In genomic region chr7:137789215-137789899, GRCh38 we compare ENCODE assay signal across 18 cellular contexts. TPM values are rescaled to one million over a fixed set of nuclear protein-coding genes. Genes with fewer than 3 reads are reported as not detected.
DNase-seq lines count a peak whose midpoint lies in the region; ATAC-seq and TF ChIP-seq lines count a peak whose summit lies in the region.
"Had no signal": no experiment of that assay in that cellular context is flagged by ENCODE, and none has a peak within 500 bp of the region (broad histone marks: within the 10 kb centered on the region; RNA-seq: fewer than 3 reads in every experiment).

No MANE protein-coding gene starts in this region.

- peaks cover 29% of the 10 kb centered on the region for H3K9me3 Mint-ChIP-seq in mesothelial cell of epicardium

- H3K4me1 Mint-ChIP-seq in mesothelial cell of epicardium, result no peaks in the 10 kb centered on the region
- H3K4me1 Mint-ChIP-seq: CD4-positive, CD25-positive, alpha-beta regulatory T cell had no signal

- peak overlapping the region; percentile 26 for H3K27ac Mint-ChIP-seq in mesothelial cell of epicardium
- H3K27ac Mint-ChIP-seq: CD4-positive, CD25-positive, alpha-beta regulatory T cell had no signal

- no peak overlapping the region for H3K4me3 Mint-ChIP-seq in mesothelial cell of epicardium
- H3K4me3 Mint-ChIP-seq: CD4-positive, CD25-positive, alpha-beta regulatory T cell had no signal

- no peaks in the 10 kb centered on the region for H3K27me3 Mint-ChIP-seq in mesothelial cell of epicardium (ENCODE audit: low read depth)

- TF ChIP-seq CTCF in epithelial cell of esophagus (IDR thresholded peaks at IDR 0.05; ENCODE audit: insufficient read depth, low read depth, low read length, missing control alignments), result no peak
- no peak for TF ChIP-seq CTCF in mesothelial cell of epicardium (IDR thresholded peaks at IDR 0.05; ENCODE audit: unreplicated experiment)

- ATAC-seq in HG02623 (IDR thresholded peaks at IDR 0.05; ENCODE audit: unreplicated experiment), result no peak
- ATAC-seq: PC-3 had no signal

- no peaks in the 10 kb centered on the region for H3K36me3 Mint-ChIP-seq in mesothelial cell of epicardium
- H3K36me3 Mint-ChIP-seq: CD4-positive, CD25-positive, alpha-beta regulatory T cell had no signal

- peak; percentile 74 for DNase-seq in NCI-H1105 treated with DMSO at 0.1 percent for 48 hours (lab: John Stamatoyannopoulos, UW)
- DNase-seq in astrocyte of the hippocampus (ENCODE audit: low read depth, low spot score), result peak; percentile 28
- peak; percentile 80 for DNase-seq in epithelial cell of esophagus (ENCODE audit: low read depth)
- DNase-seq in mesothelial cell of epicardium (ENCODE audit: low spot score in 2 of 2, unreplicated experiment in 2 of 2), result no peak
- no peak for DNase-seq in AML-193 (lab: John Stamatoyannopoulos, UW)
- no peak for DNase-seq in pons (ENCODE audit: low spot score)
- no peak for DNase-seq in NCI-H526 (lab: John Stamatoyannopoulos, UW)
- DNase-seq: CD4-positive, CD25-positive, alpha-beta regulatory T cell; HCEC 1CT; IMR-90; MV-4-11; NCI-H1436 treated with DMSO at 0.1 percent for 48 hours; NCI-H2081; NCI-H226; NCI-H69; PC-3 had no signal

- no peak overlapping the region for H3K4me3 ChIP-seq in epithelial cell of esophagus (ENCODE audit: low read length)

RNA-seq across cellular contexts. Expression of gene DGKI, which starts 57.4 kb away (rescaled TPM):
- total RNA-seq in mesothelial cell of epicardium, result 1.7 to 2.2 TPM (median 2.0 TPM) in 3 replicates
- total RNA-seq: CD4-positive, CD25-positive, alpha-beta regulatory T cell; HT-29; PC-3 had no signal

Comparison
In these comparisons a context has a peak if more than half of its experiments do, and no peak if none do; other contexts are left out.
1. DNase-seq: peak in NCI-H1105 treated with DMSO at 0.1 percent for 48 hours (single experiment), astrocyte of the hippocampus (single experiment) and epithelial cell of esophagus (single experiment); none in mesothelial cell of epicardium (0 of 2), AML-193 (0 of 2), pons (single experiment) and NCI-H526 (0 of 2).